8 cellular contexts compared by ENCODE assay signal in the genomic region with DNA sequence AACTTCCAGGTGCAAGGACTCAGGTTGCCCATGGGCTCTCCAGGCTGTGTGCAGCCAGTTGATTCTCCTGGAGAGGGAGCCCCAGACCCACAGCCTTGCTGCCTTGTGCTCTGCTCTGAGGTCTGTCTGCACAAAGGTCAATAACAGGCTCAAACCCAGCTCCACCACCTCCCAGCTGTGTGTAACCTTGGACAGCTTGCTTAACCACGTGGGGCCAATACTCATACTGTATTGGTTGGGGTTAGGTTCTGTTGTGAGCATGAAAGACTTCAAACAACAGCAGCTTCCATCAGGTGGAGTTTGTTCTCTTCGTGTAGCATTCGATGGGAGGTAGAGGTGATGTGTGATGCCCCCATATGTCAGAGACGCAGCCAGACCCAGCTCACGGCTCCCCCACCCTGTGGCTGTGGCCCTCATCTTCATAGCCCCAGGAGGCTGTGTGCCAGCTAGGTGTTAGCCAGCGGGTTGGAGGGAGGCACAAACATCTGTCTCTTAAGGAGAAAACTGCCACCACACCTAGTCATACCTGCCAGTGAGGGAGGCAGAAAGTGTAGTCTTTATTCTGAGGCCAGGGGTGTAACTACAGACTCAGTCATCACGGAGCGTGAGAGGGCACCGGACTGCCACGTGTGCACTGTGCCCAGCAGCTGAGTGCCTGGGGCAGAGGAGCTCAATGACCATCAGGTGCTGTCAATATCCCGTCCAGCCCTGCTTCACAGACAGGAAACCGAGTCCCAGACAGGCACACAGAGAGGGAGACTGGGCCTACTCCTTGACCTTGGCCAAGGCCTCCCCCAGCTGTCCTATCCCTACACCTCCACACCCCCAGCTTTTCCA. TPM values are rescaled to one million over a fixed set of nuclear protein-coding genes. Genes with fewer than 3 reads are reported as not detected.
DNase-seq lines count a peak whose midpoint lies in the region; ATAC-seq and TF ChIP-seq lines count a peak whose summit lies in the region.
"Had no signal": no experiment of that assay in that cellular context is flagged by ENCODE, and none has a peak within 500 bp of the region (broad histone marks: within the 10 kb centered on the region; RNA-seq: fewer than 3 reads in every experiment).

No MANE protein-coding gene starts in this region.

- H3K9me3 Mint-ChIP-seq in GM23338: peaks cover 10% of the 10 kb centered on the region

- H3K4ac ChIP-seq in trophoblast cell (ENCODE audit: low read depth, low read length): no peak overlapping the region

- peak overlapping the region; percentile 8 for H2AK5ac ChIP-seq in trophoblast cell (ENCODE audit: low read length)

- H3K79me1 ChIP-seq in trophoblast cell (ENCODE audit: low read length): peaks cover 9% of the 10 kb centered on the region

- H4K20me1 ChIP-seq in GM23338 (replicated peaks; ENCODE audit: insufficient read depth): 0 out of 2 replicates have a peak, but pooled peaks cover 6% of the 10 kb centered on the region

- H3K79me2 ChIP-seq in GM23338 (replicated peaks; ENCODE audit: insufficient read depth): no peaks in the 10 kb centered on the region
- H3K79me2 ChIP-seq in trophoblast cell (ENCODE audit: control insufficient read depth, insufficient read depth, low read length, poor library complexity): no peaks in the 10 kb centered on the region

- no CpG with 5 or more reads among the region's 12 CpGs for WGBS in trophoblast cell (ENCODE audit: extremely low coverage, insufficient coverage, insufficient read length)

- no peak overlapping the region for H3K27ac Mint-ChIP-seq in GM23338

- H3K4me3 Mint-ChIP-seq in GM23338: no peak overlapping the region; the same call in 2 of the 3 replicates

- H3K4me3 ChIP-seq in GM23338: no peak overlapping the region
- H3K4me3 ChIP-seq in epithelial cell of proximal tubule (ENCODE audit: low read depth, low read length): no peak overlapping the region
- no peak overlapping the region for H3K4me3 ChIP-seq in trophoblast cell (ENCODE audit: low read depth, low read length)

- peak; percentile 50 for DNase-seq in GM23338 (ENCODE audit: low spot score)
- DNase-seq in NCI-H226: peak; percentile 52
- no peak for DNase-seq in epithelial cell of proximal tubule (ENCODE audit: low read depth)
- DNase-seq in trophoblast cell: peak; percentile 33 to 64
- DNase-seq in putamen (ENCODE audit: low spot score): no peak
- DNase-seq: activated CD4-positive, CD25-positive, alpha-beta regulatory T cell had no signal

- peak overlapping the region; percentile 16 for H3K14ac ChIP-seq in trophoblast cell (ENCODE audit: low read length)

- H3K27ac ChIP-seq in GM23338 (ENCODE audit: low read depth) (no peak overlapping the region), trophoblast cell (ENCODE audit: low read depth, low read length) (peak overlapping the region; percentile 21)

- H3K9me2 ChIP-seq in GM23338 (ENCODE audit: insufficient read depth): no peaks in the 10 kb centered on the region

- TF ChIP-seq CTCF in GM23338 (conservative IDR thresholded peaks at IDR 0.05; ENCODE audit: low read depth in 2 of 2) (peak; percentile 27 to 68; a peak in 3 of 4 replicates), epithelial cell of proximal tubule (conservative IDR thresholded peaks at IDR 0.05; ENCODE audit: low read depth, low read length) (peak; percentile 71)

- no peaks in the 10 kb centered on the region for H3K36me3 ChIP-seq in GM23338 (ENCODE audit: insufficient read depth)
- H3K36me3 ChIP-seq in trophoblast cell (ENCODE audit: control insufficient read depth in 1 of 2, insufficient read depth in 2 of 2, low read length in 2 of 2): no peaks in the 10 kb centered on the region

- H3K23ac ChIP-seq in trophoblast cell (ENCODE audit: low read length): no peak overlapping the region

- no peak overlapping the region for H4K12ac ChIP-seq in trophoblast cell (ENCODE audit: low read depth, low read length)

- H3K27me3 ChIP-seq in GM23338 (ENCODE audit: insufficient read depth) (peaks cover 19% of the 10 kb centered on the region; the same call in 1 of the 2 replicates), trophoblast cell (ENCODE audit: insufficient read depth, low read length) (no peaks in the 10 kb centered on the region)

- H2AFZ ChIP-seq in GM23338 (no peak overlapping the region), trophoblast cell (ENCODE audit: insufficient read depth, low read length, poor library complexity) (no peak overlapping the region)

- H3F3A ChIP-seq in GM23338 (replicated peaks; ENCODE audit: low read depth): no peaks in the 10 kb centered on the region

- peak overlapping the region; percentile 2 for H3K18ac ChIP-seq in trophoblast cell (ENCODE audit: low read length)

- H2BK12ac ChIP-seq in trophoblast cell (ENCODE audit: low read length): peak overlapping the region; percentile 63

- H4K8ac ChIP-seq in trophoblast cell (ENCODE audit: low read depth, low read length): no peak overlapping the region

- H3K4me2 ChIP-seq in GM23338 (no peak overlapping the region), trophoblast cell (ENCODE audit: low read length) (no peak overlapping the region)

- no peak overlapping the region for H2BK5ac ChIP-seq in trophoblast cell (ENCODE audit: low read depth, low read length, poor library complexity)

- H3K4me1 ChIP-seq in GM23338 (ENCODE audit: insufficient read depth) (peaks cover 8% of the 10 kb centered on the region), trophoblast cell (ENCODE audit: control insufficient read depth in 1 of 2, insufficient read depth in 2 of 2, low read length in 2 of 2) (peaks cover 19 to 24% of the 10 kb centered on the region in 2 experiments)

- no peak overlapping the region for H2BK120ac ChIP-seq in trophoblast cell (ENCODE audit: insufficient read depth, low read length, poor library complexity)

- peaks cover 29% of the 10 kb centered on the region for H3K27me3 Mint-ChIP-seq in GM23338 (ENCODE audit: insufficient read depth, low read depth, poor library complexity)

- no peaks in the 10 kb centered on the region; the same call in 2 of the 3 replicates for H3K36me3 Mint-ChIP-seq in GM23338 (ENCODE audit: low read depth)

- peaks cover 20% of the 10 kb centered on the region for H3K4me1 Mint-ChIP-seq in GM23338

- peak overlapping the region; percentile 46 for H4K91ac ChIP-seq in trophoblast cell (ENCODE audit: low read depth, low read length)

- no peak overlapping the region for H3K9ac ChIP-seq in trophoblast cell (ENCODE audit: low read length)

- ATAC-seq in GM23338 (peak; percentile 93), HG03442 (IDR thresholded peaks at IDR 0.05; ENCODE audit: unreplicated experiment) (no peak), HG03521 (IDR thresholded peaks at IDR 0.05; ENCODE audit: unreplicated experiment) (no peak)

- peaks cover 4% of the 10 kb centered on the region for H3K9me3 ChIP-seq in trophoblast cell (ENCODE audit: insufficient read depth, low read depth, low read length)

TF ChIP-seq in GM23338, 12 proteins besides CTCF, POLR2A, EP300 and RAD21 (continues in another document):
- TF ChIP-seq JUNB (IDR thresholded peaks at IDR 0.05; ENCODE audit: unreplicated experiment) (no peak), STAT1 (IDR thresholded peaks at IDR 0.05; ENCODE audit: unreplicated experiment) (no peak), CREB1 (CRISPR knock-in tag; IDR thresholded peaks at IDR 0.05; ENCODE audit: low read depth) (no peak)
- TF ChIP-seq, protein P1, sequence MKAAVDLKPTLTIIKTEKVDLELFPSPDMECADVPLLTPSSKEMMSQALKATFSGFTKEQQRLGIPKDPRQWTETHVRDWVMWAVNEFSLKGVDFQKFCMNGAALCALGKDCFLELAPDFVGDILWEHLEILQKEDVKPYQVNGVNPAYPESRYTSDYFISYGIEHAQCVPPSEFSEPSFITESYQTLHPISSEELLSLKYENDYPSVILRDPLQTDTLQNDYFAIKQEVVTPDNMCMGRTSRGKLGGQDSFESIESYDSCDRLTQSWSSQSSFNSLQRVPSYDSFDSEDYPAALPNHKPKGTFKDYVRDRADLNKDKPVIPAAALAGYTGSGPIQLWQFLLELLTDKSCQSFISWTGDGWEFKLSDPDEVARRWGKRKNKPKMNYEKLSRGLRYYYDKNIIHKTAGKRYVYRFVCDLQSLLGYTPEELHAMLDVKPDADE (IDR thresholded peaks at IDR 0.05): no peak

RNA-seq across cellular contexts. Expression of a gene that starts 8.0 kb away (rescaled TPM):
- total RNA-seq in GM23338 (2014; rRNA removed; shearing (Covaris generic)): 111 and 127 TPM in 2 replicates
- 101 and 108 TPM in 2 replicates for polyA plus RNA-seq in GM23338 (2016; fragmentation: Nextera tagmentation; extraction: Ambion mirVana)
- 92.7 and 160 TPM in 2 replicates for total RNA-seq in epithelial cell of proximal tubule
- 57.4 and 61.4 TPM in 2 replicates for polyA plus RNA-seq in trophoblast cell (2013)

RNA-seq across cellular contexts. Expression of a gene that starts 9.7 kb away (rescaled TPM):
- 2.4 TPM in 1 of 2 replicates, not detected in the other for total RNA-seq in GM23338 (2014; rRNA removed; shearing (Covaris generic))
- 4.8 and 8.3 TPM in 2 replicates for polyA plus RNA-seq in GM23338 (2016; fragmentation: Nextera tagmentation; extraction: Ambion mirVana)
- not detected in 2 replicates for total RNA-seq in epithelial cell of proximal tubule
- 146 and 148 TPM in 2 replicates for polyA plus RNA-seq in trophoblast cell (2013)

RNA-seq across cellular contexts. Expression of a gene that starts 27.2 kb away (rescaled TPM):
- total RNA-seq in GM23338 (2014; rRNA removed; shearing (Covaris generic)): 36.7 and 42.0 TPM in 2 replicates
- polyA plus RNA-seq in GM23338 (2016; fragmentation: Nextera tagmentation; extraction: Ambion mirVana): 15.1 and 16.0 TPM in 2 replicates
- 37.3 and 78.4 TPM in 2 replicates for total RNA-seq in epithelial cell of proximal tubule
- polyA plus RNA-seq in trophoblast cell (2013): 31.3 and 31.8 TPM in 2 replicates

RNA-seq across cellular contexts. Expression of a gene that starts 49.1 kb away (rescaled TPM):
- 19.8 and 35.4 TPM in 2 replicates for total RNA-seq in GM23338 (2014; rRNA removed; shearing (Covaris generic))
- polyA plus RNA-seq in GM23338 (2016; fragmentation: Nextera tagmentation; extraction: Ambion mirVana): 7.1 and 8.0 TPM in 2 replicates
- total RNA-seq in epithelial cell of proximal tubule: 8.0 and 19.1 TPM in 2 replicates
- polyA plus RNA-seq in trophoblast cell (2013): 10.0 and 10.3 TPM in 2 replicates

RNA-seq across cellular contexts. Expression of a gene that starts 57.8 kb away (rescaled TPM):
- total RNA-seq in GM23338 (2014; rRNA removed; shearing (Covaris generic)): 7.3 and 9.3 TPM in 2 replicates
- polyA plus RNA-seq in GM23338 (2016; fragmentation: Nextera tagmentation; extraction: Ambion mirVana): 6.1 and 7.7 TPM in 2 replicates
- 1.0 and 2.2 TPM in 2 replicates for total RNA-seq in epithelial cell of proximal tubule
- 0.34 and 0.35 TPM in 2 replicates for polyA plus RNA-seq in trophoblast cell (2013)

Comparison
In these comparisons a context has a peak if more than half of its experiments do, and no peak if none do; other contexts are left out.
1. DNase-seq: peak in GM23338 (single experiment), NCI-H226 (single experiment) and trophoblast cell (2 of 2); none in epithelial cell of proximal tubule (single experiment) and putamen (single experiment).